Comparison of ENCODE assay signal across 17 cellular contexts in the genomic region with DNA sequence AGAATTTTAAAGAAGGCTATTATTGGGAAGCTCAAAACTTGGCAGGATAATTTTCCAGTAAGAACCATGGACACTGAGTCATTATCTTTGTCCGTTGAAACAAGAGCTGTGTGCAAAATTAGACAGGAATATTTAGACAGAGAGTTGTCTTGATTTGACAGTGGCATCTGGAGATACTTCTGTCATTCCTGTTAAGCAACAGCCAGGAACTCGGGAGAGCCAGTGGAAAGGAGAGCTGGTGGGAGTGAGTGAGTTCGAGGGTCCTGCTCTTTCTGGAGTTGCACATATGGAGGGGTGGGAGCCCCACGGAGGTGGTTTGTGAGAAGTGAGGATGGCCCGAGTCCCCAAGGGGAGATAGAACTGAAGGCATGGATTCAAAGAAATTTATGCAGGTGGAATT. TPM values are rescaled to one million over a fixed set of nuclear protein-coding genes. Genes with fewer than 3 reads are reported as not detected.
DNase-seq lines count a peak whose midpoint lies in the region; ATAC-seq and TF ChIP-seq lines count a peak whose summit lies in the region.
"Had no signal": no experiment of that assay in that cellular context is flagged by ENCODE, and none has a peak within 500 bp of the region (broad histone marks: within the 10 kb centered on the region; RNA-seq: fewer than 3 reads in every experiment).

No MANE protein-coding gene starts in this region.

- no peak overlapping the region for H3K27ac ChIP-seq in neural progenitor cell
- H3K27ac ChIP-seq: cardiac muscle cell, left lung had no signal

- H3K4me1 Mint-ChIP-seq in Calu3 (ENCODE audit: low read depth, unreplicated experiment), result peaks cover 53% of the 10 kb centered on the region
- peaks cover 74% of the 10 kb centered on the region for H3K4me1 Mint-ChIP-seq in dendritic cell treated with granulocyte-macrophage colony-stimulating factor and Interleukin-4, amounts not matched to agents 40 ng/mL and 50 ng/mL, for 4 days (ENCODE audit: low read depth)
- H3K4me1 Mint-ChIP-seq in neural progenitor cell, result peaks cover 40% of the 10 kb centered on the region
- H3K4me1 Mint-ChIP-seq in stimulated activated effector memory CD8-positive, alpha-beta T cell treated with anti-CD3 and anti-CD28 coated beads, Interleukin-12 subunit alpha, Interleukin-12 subunit beta, amount 100 ng/mL, for 72 hours, result peaks cover 70% of the 10 kb centered on the region

- no peaks in the 10 kb centered on the region for H3K9me3 ChIP-seq in neural progenitor cell (ENCODE audit: low read depth)
- H3K9me3 ChIP-seq: left lung had no signal

- peaks cover 10% of the 10 kb centered on the region for H3F3A ChIP-seq in neural progenitor cell (ENCODE audit: low read depth)

- no peaks in the 10 kb centered on the region for H4K20me1 ChIP-seq in neural progenitor cell (ENCODE audit: low read depth)

- peak; percentile 12 for DNase-seq in AG08395 (ENCODE audit: low spot score)
- DNase-seq in Calu3, result no peak
- no peak for DNase-seq in neural progenitor cell (ENCODE audit: low spot score)
- DNase-seq in stimulated activated effector memory CD8-positive, alpha-beta T cell treated with anti-CD3 and anti-CD28 coated beads, Interleukin-12 subunit alpha, Interleukin-12 subunit beta, amount 100 ng/mL, for 72 hours (ENCODE audit: low spot score in 2 of 2), result no peak
- DNase-seq in AML-193 (lab: John Stamatoyannopoulos, UW), result no peak
- DNase-seq in DMS 273 (lab: John Stamatoyannopoulos, UW; ENCODE audit: unreplicated experiment), result no peak
- DNase-seq: effector memory CD4-positive, alpha-beta T cell; Karpas-422; left lung; NCI-H1436 treated with DMSO at 0.1 percent for 48 hours; NCI-H2227 treated with DMSO at 0.1 percent for 48 hours; T-cell had no signal

- H3K4me2 ChIP-seq in neural progenitor cell, result no peak overlapping the region

- no peak overlapping the region for H2AFZ ChIP-seq in neural progenitor cell (replicated peaks)

- peaks cover 7% of the 10 kb centered on the region for H3K27me3 ChIP-seq in neural progenitor cell
- H3K27me3 ChIP-seq: cardiac muscle cell, left lung had no signal

- no peak overlapping the region for H3K4me3 ChIP-seq in neural progenitor cell
- H3K4me3 ChIP-seq: cardiac muscle cell, left lung had no signal

- peak overlapping the region; percentile 79 for H3K27ac Mint-ChIP-seq in Calu3 (ENCODE audit: unreplicated experiment)
- peak overlapping the region; percentile 14 for H3K27ac Mint-ChIP-seq in dendritic cell treated with granulocyte-macrophage colony-stimulating factor and Interleukin-4, amounts not matched to agents 40 ng/mL and 50 ng/mL, for 4 days
- no peak overlapping the region for H3K27ac Mint-ChIP-seq in neural progenitor cell
- H3K27ac Mint-ChIP-seq in stimulated activated effector memory CD8-positive, alpha-beta T cell treated with anti-CD3 and anti-CD28 coated beads, Interleukin-12 subunit alpha, Interleukin-12 subunit beta, amount 100 ng/mL, for 72 hours, result no peak overlapping the region
- H3K27ac Mint-ChIP-seq: activated naive CD4-positive, alpha-beta T cell treated with anti-CD3 and anti-CD28 coated beads, Interleukin-2, amount 50 U/mL, for 24 hours; T-cell had no signal

- H3K27me3 Mint-ChIP-seq in Calu3 (ENCODE audit: unreplicated experiment) (no peaks in the 10 kb centered on the region), neural progenitor cell (ENCODE audit: insufficient read depth, low read depth) (peaks cover 5% of the 10 kb centered on the region)
- H3K27me3 Mint-ChIP-seq in dendritic cell treated with granulocyte-macrophage colony-stimulating factor and Interleukin-4, amounts not matched to agents 40 ng/mL and 50 ng/mL, for 4 days, result no peaks in the 10 kb centered on the region
- H3K27me3 Mint-ChIP-seq: activated naive CD4-positive, alpha-beta T cell treated with anti-CD3 and anti-CD28 coated beads, Interleukin-2, amount 50 U/mL, for 24 hours; T-cell had no signal

- H3K9ac ChIP-seq in neural progenitor cell, result no peak overlapping the region

- no peak for ATAC-seq in stimulated activated effector memory CD8-positive, alpha-beta T cell treated with anti-CD3 and anti-CD28 coated beads, Interleukin-12 subunit alpha, Interleukin-12 subunit beta, amount 100 ng/mL, for 72 hours
- no peak for ATAC-seq in HG03460 (IDR thresholded peaks at IDR 0.05; ENCODE audit: unreplicated experiment)
- ATAC-seq: activated CD4-positive, CD25-positive, alpha-beta regulatory T cell treated with anti-CD3 and anti-CD28 coated beads, Interleukin-2, amount 50 U/mL, for 24 hours; left lung; T-cell had no signal

- H3K36me3 Mint-ChIP-seq in Calu3 (ENCODE audit: insufficient read depth, unreplicated experiment) (peaks cover 43% of the 10 kb centered on the region), neural progenitor cell (no peaks in the 10 kb centered on the region)
- H3K36me3 Mint-ChIP-seq in dendritic cell treated with granulocyte-macrophage colony-stimulating factor and Interleukin-4, amounts not matched to agents 40 ng/mL and 50 ng/mL, for 4 days (ENCODE audit: low read depth), result peaks cover 28% of the 10 kb centered on the region
- peaks cover 26% of the 10 kb centered on the region for H3K36me3 Mint-ChIP-seq in stimulated activated effector memory CD8-positive, alpha-beta T cell treated with anti-CD3 and anti-CD28 coated beads, Interleukin-12 subunit alpha, Interleukin-12 subunit beta, amount 100 ng/mL, for 72 hours

- intact Hi-C loops in Calu3 (cut with micrococcal nuclease; ENCODE audit: unreplicated experiment), result no loop called here
- intact Hi-C loops in dendritic cell treated with granulocyte-macrophage colony-stimulating factor and Interleukin-4, amounts not matched to agents 40 ng/mL and 50 ng/mL, for 4 days (cut with micrococcal nuclease), result loop anchor here (10.0 kb wide), 1 partner anchor 308 kb away; no protein-coding TSS in a partner anchor

- H3K4me1 ChIP-seq in neural progenitor cell, result peaks cover 20% of the 10 kb centered on the region

- H3K9me3 Mint-ChIP-seq in Calu3 (ENCODE audit: low read depth, unreplicated experiment), result no peaks in the 10 kb centered on the region
- peaks cover 4% of the 10 kb centered on the region for H3K9me3 Mint-ChIP-seq in dendritic cell treated with granulocyte-macrophage colony-stimulating factor and Interleukin-4, amounts not matched to agents 40 ng/mL and 50 ng/mL, for 4 days
- H3K9me3 Mint-ChIP-seq in neural progenitor cell, result no peaks in the 10 kb centered on the region
- H3K9me3 Mint-ChIP-seq in stimulated activated effector memory CD8-positive, alpha-beta T cell treated with anti-CD3 and anti-CD28 coated beads, Interleukin-12 subunit alpha, Interleukin-12 subunit beta, amount 100 ng/mL, for 72 hours, result no peaks in the 10 kb centered on the region
- H3K9me3 Mint-ChIP-seq: activated naive CD4-positive, alpha-beta T cell treated with anti-CD3 and anti-CD28 coated beads, Interleukin-2, amount 50 U/mL, for 24 hours had no signal

- no peaks in the 10 kb centered on the region for H3K36me3 ChIP-seq in neural progenitor cell
- H3K36me3 ChIP-seq: cardiac muscle cell, left lung had no signal

- peaks cover 21% of the 10 kb centered on the region for H3K79me2 ChIP-seq in neural progenitor cell (ENCODE audit: low read depth)

- no peak overlapping the region for H3K4me3 Mint-ChIP-seq in Calu3 (ENCODE audit: low read depth, unreplicated experiment)
- H3K4me3 Mint-ChIP-seq in dendritic cell treated with granulocyte-macrophage colony-stimulating factor and Interleukin-4, amounts not matched to agents 40 ng/mL and 50 ng/mL, for 4 days, result no peak overlapping the region
- peak overlapping the region; percentile 24 for H3K4me3 Mint-ChIP-seq in neural progenitor cell
- no peak overlapping the region for H3K4me3 Mint-ChIP-seq in stimulated activated effector memory CD8-positive, alpha-beta T cell treated with anti-CD3 and anti-CD28 coated beads, Interleukin-12 subunit alpha, Interleukin-12 subunit beta, amount 100 ng/mL, for 72 hours
- H3K4me3 Mint-ChIP-seq: activated naive CD4-positive, alpha-beta T cell treated with anti-CD3 and anti-CD28 coated beads, Interleukin-2, amount 50 U/mL, for 24 hours had no signal

- TF ChIP-seq CTCF in Calu3 (IDR thresholded peaks at IDR 0.05; ENCODE audit: unreplicated experiment), result no peak
- no peak for TF ChIP-seq CTCF in neural progenitor cell (IDR thresholded peaks at IDR 0.05)

- CTCF ChIA-PET in Calu3 (lab: Charles Lee), result no interaction called here

- no TSS peak for BruUV-seq in Calu3 (replicated peaks; lab: Mats Ljungman, UMichigan)

RNA-seq across cellular contexts. Expression of a gene that starts 3.1 kb away (rescaled TPM):
- 21.9 and 24.6 TPM in 2 replicates for total RNA-seq in Calu3 (2022)
- 13.8 and 18.8 TPM in 2 replicates for total RNA-seq in neural progenitor cell (ENCODE audit: low replicate concordance)

Comparison
In these comparisons a context has a peak if more than half of its experiments do, and no peak if none do; other contexts are left out.
1. H3K27ac Mint-ChIP-seq: peak in Calu3 (single experiment) and dendritic cell treated with granulocyte-macrophage colony-stimulating factor and Interleukin-4, amounts not matched to agents 40 ng/mL and 50 ng/mL, for 4 days (single experiment); none in neural progenitor cell (single experiment) and stimulated activated effector memory CD8-positive, alpha-beta T cell treated with anti-CD3 and anti-CD28 coated beads, Interleukin-12 subunit alpha, Interleukin-12 subunit beta, amount 100 ng/mL, for 72 hours (single experiment).